Comparison of ENCODE assay signal across 14 cellular contexts in the genomic region with DNA sequence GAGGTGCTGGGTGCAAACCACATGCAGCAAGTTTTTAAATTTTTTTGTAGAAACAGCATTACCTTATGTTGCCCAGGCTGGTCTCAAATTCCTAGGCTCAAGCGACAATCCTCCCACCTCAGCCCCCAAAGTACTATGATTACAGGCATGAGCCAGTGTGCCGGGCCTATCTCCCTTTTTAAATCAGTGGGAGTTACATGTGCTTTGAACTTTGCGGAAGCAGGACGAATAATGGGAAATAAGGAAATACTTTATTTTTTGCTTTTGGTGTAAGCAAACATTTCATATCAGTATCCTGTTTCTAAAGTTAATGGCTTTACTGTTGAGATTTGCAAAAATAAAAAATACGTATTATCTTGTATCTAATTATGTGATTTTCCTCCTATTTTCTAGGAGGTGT. TPM values are rescaled to one million over a fixed set of nuclear protein-coding genes. Genes with fewer than 3 reads are reported as not detected.
DNase-seq lines count a peak whose midpoint lies in the region; ATAC-seq and TF ChIP-seq lines count a peak whose summit lies in the region.
"Had no signal": no experiment of that assay in that cellular context is flagged by ENCODE, and none has a peak within 500 bp of the region (broad histone marks: within the 10 kb centered on the region; RNA-seq: fewer than 3 reads in every experiment).

No MANE protein-coding gene starts in this region.

- H3K27me3 Mint-ChIP-seq in CD4-positive, alpha-beta T cell = no peaks in the 10 kb centered on the region
- H3K27me3 Mint-ChIP-seq in naive thymus-derived CD4-positive, alpha-beta T cell = no peaks in the 10 kb centered on the region
- no peaks in the 10 kb centered on the region for H3K27me3 Mint-ChIP-seq in progenitor cell of endocrine pancreas
- H3K27me3 Mint-ChIP-seq: B cell; CD4-positive, CD25-positive, alpha-beta regulatory T cell had no signal

- H3K27ac ChIP-seq in CD4-positive, alpha-beta T cell (ENCODE audit: low read depth, low read length) = no peak overlapping the region
- H3K27ac ChIP-seq in esophagus muscularis mucosa (replicated peaks in 1 of 4) (peak overlapping the region in 3 of 4 donors; percentile 8 to 100 (median 58)), stomach (peak overlapping the region in 4 of 5 donors; percentile 31 to 61 (median 38))
- H3K27ac ChIP-seq in naive thymus-derived CD4-positive, alpha-beta T cell (ENCODE audit: low read depth, low read length) = no peak overlapping the region
- H3K27ac ChIP-seq: GM23248 had no signal

- TF ChIP-seq EP300 in esophagus muscularis mucosa (IDR thresholded peaks at IDR 0.05) = no peak
- TF ChIP-seq EP300 in stomach (IDR thresholded peaks at IDR 0.05) = no peak

- no peak overlapping the region for H3K4me3 ChIP-seq in esophagus muscularis mucosa
- no peak overlapping the region for H3K4me3 ChIP-seq in mucosa of descending colon
- H3K4me3 ChIP-seq in stomach = no peak overlapping the region
- H3K4me3 ChIP-seq in naive thymus-derived CD4-positive, alpha-beta T cell (ENCODE audit: low read length) = no peak overlapping the region
- H3K4me3 ChIP-seq: GM23248, HAP-1 had no signal

- peaks cover 80% of the 10 kb centered on the region for H3K4me1 Mint-ChIP-seq in CD4-positive, alpha-beta T cell (ENCODE audit: low read depth)
- peaks cover 28 to 81% (median 74%) of the 10 kb centered on the region in 7 donors for H3K4me1 Mint-ChIP-seq in naive thymus-derived CD4-positive, alpha-beta T cell
- H3K4me1 Mint-ChIP-seq in progenitor cell of endocrine pancreas (ENCODE audit: low read depth) = peaks cover 34% of the 10 kb centered on the region

- peaks cover 61 to 84% (median 77%) of the 10 kb centered on the region in 4 donors for H3K4me1 ChIP-seq in esophagus muscularis mucosa
- peaks cover 14% of the 10 kb centered on the region for H3K4me1 ChIP-seq in mucosa of descending colon (ENCODE audit: low read depth)
- H3K4me1 ChIP-seq in stomach = peaks cover 30 to 95% (median 60%) of the 10 kb centered on the region in 4 donors
- H3K4me1 ChIP-seq in naive thymus-derived CD4-positive, alpha-beta T cell (ENCODE audit: control insufficient read depth in 2 of 2, insufficient read depth in 2 of 2, low read length in 2 of 2) = peaks cover 13 to 25% of the 10 kb centered on the region in 2 donors

- no peak for DNase-seq in CD4-positive, alpha-beta T cell
- DNase-seq in esophagus muscularis mucosa (ENCODE audit: extremely low spot score) = no peak
- DNase-seq in mucosa of descending colon = no peak
- no peak for DNase-seq in stomach
- DNase-seq in NCI-H82 (lab: John Stamatoyannopoulos, UW) = no peak
- DNase-seq in naive thymus-derived CD4-positive, alpha-beta T cell = no peak
- no peak for DNase-seq in progenitor cell of endocrine pancreas (ENCODE audit: low spot score, unreplicated experiment)
- DNase-seq: C1 segment of cervical spinal cord; Caco-2; CD4-positive, CD25-positive, alpha-beta regulatory T cell; GM23248; IMR-90 had no signal

- peaks cover 63% of the 10 kb centered on the region for H3K36me3 Mint-ChIP-seq in CD4-positive, alpha-beta T cell (ENCODE audit: low read depth)
- H3K36me3 Mint-ChIP-seq in naive thymus-derived CD4-positive, alpha-beta T cell = peaks cover 0 to 38% (median 12%) of the 10 kb centered on the region in 5 donors
- peaks cover 17% of the 10 kb centered on the region for H3K36me3 Mint-ChIP-seq in progenitor cell of endocrine pancreas (ENCODE audit: insufficient read depth)

- ATAC-seq in CD4-positive, alpha-beta T cell (ENCODE audit: poor library complexity) = no peak
- peak; percentile 51 for ATAC-seq in mucosa of descending colon
- ATAC-seq in naive thymus-derived CD4-positive, alpha-beta T cell = no peak

- no peaks in the 10 kb centered on the region for H3K9me3 ChIP-seq in CD4-positive, alpha-beta T cell (ENCODE audit: control insufficient read depth, low read length)
- no peaks in the 10 kb centered on the region for H3K9me3 ChIP-seq in esophagus muscularis mucosa
- no peaks in the 10 kb centered on the region for H3K9me3 ChIP-seq in mucosa of descending colon
- H3K9me3 ChIP-seq in stomach = no peaks in the 10 kb centered on the region
- H3K9me3 ChIP-seq in naive thymus-derived CD4-positive, alpha-beta T cell (ENCODE audit: control insufficient read depth in 2 of 3, low read length in 3 of 3) = no peaks in the 10 kb centered on the region
- H3K9me3 ChIP-seq: Caco-2, HAP-1 had no signal

- POLR2A ChIA-PET in CD4-positive, alpha-beta T cell (lab: Charles Lee) = interaction anchor here (0.6 to 2.4 kb wide), 2 partner anchors 37 to 492 kb away, joined by 3 to 13 read pairs; partner anchors contain the start of genes NKIRAS1 and RPL15
- POLR2A ChIA-PET in naive thymus-derived CD4-positive, alpha-beta T cell (lab: Charles Lee) = interaction anchor here (2.2 kb wide), 1 partner anchor 38 kb away, joined by 8 read pairs; the partner anchor contains the start of genes NKIRAS1 and RPL15

- H3K27ac Mint-ChIP-seq in CD4-positive, alpha-beta T cell = peak overlapping the region; percentile 12
- peak overlapping the region in 1 of 9 donors; percentile 10 for H3K27ac Mint-ChIP-seq in naive thymus-derived CD4-positive, alpha-beta T cell
- no peak overlapping the region for H3K27ac Mint-ChIP-seq in progenitor cell of endocrine pancreas
- H3K27ac Mint-ChIP-seq: CD4-positive, CD25-positive, alpha-beta regulatory T cell had no signal

- CTCF ChIA-PET in CD4-positive, alpha-beta T cell (lab: Charles Lee) = no interaction called here
- CTCF ChIA-PET in naive thymus-derived CD4-positive, alpha-beta T cell (lab: Charles Lee) = no interaction called here

- TF ChIP-seq POLR2A in esophagus muscularis mucosa (IDR thresholded peaks at IDR 0.05; ENCODE audit: low read depth) (no peak), stomach (IDR thresholded peaks at IDR 0.05) (no peak)

- TF ChIP-seq CTCF in CD4-positive, alpha-beta T cell (IDR thresholded peaks at IDR 0.05) = no peak
- no peak for TF ChIP-seq CTCF in esophagus muscularis mucosa (IDR thresholded peaks at IDR 0.05)
- no peak for TF ChIP-seq CTCF in mucosa of descending colon (IDR thresholded peaks at IDR 0.05)
- TF ChIP-seq CTCF in stomach (IDR thresholded peaks at IDR 0.05) = no peak
- no peak for TF ChIP-seq CTCF in progenitor cell of endocrine pancreas (IDR thresholded peaks at IDR 0.05; ENCODE audit: unreplicated experiment)

- no peak overlapping the region for H3K4me3 Mint-ChIP-seq in CD4-positive, alpha-beta T cell
- peak overlapping the region in 1 of 10 donors; percentile 58 for H3K4me3 Mint-ChIP-seq in naive thymus-derived CD4-positive, alpha-beta T cell
- no peak overlapping the region for H3K4me3 Mint-ChIP-seq in progenitor cell of endocrine pancreas (ENCODE audit: low read depth)

- H3K27me3 ChIP-seq in CD4-positive, alpha-beta T cell (ENCODE audit: control insufficient read depth, insufficient read depth, low read length) = no peaks in the 10 kb centered on the region
- no peaks in the 10 kb centered on the region for H3K27me3 ChIP-seq in esophagus muscularis mucosa
- no peaks in the 10 kb centered on the region for H3K27me3 ChIP-seq in stomach
- no peaks in the 10 kb centered on the region for H3K27me3 ChIP-seq in naive thymus-derived CD4-positive, alpha-beta T cell (ENCODE audit: control insufficient read depth in 2 of 2, insufficient read depth in 2 of 2, low read length in 2 of 2)

- H3K9me3 Mint-ChIP-seq in CD4-positive, alpha-beta T cell = no peaks in the 10 kb centered on the region
- H3K9me3 Mint-ChIP-seq in naive thymus-derived CD4-positive, alpha-beta T cell = no peaks in the 10 kb centered on the region
- H3K9me3 Mint-ChIP-seq in progenitor cell of endocrine pancreas (ENCODE audit: low read depth) = no peaks in the 10 kb centered on the region
- H3K9me3 Mint-ChIP-seq: CD4-positive, CD25-positive, alpha-beta regulatory T cell had no signal

- 82% methylated on average over 5 of the region's 5 CpGs for WGBS in esophagus muscularis mucosa
- 29 to 60% (median 48%) methylated on average over 5 of the region's 5 CpGs for WGBS in stomach, 5 donors

- H3K36me3 ChIP-seq in esophagus muscularis mucosa (peaks cover 0 to 22% (median 4%) of the 10 kb centered on the region in 4 donors), mucosa of descending colon (ENCODE audit: low read depth) (no peaks in the 10 kb centered on the region), stomach (peaks cover 0 to 29% (median 7%) of the 10 kb centered on the region in 4 donors)
- H3K36me3 ChIP-seq in naive thymus-derived CD4-positive, alpha-beta T cell (ENCODE audit: control insufficient read depth in 2 of 3, insufficient read depth in 3 of 3, low read length in 3 of 3) = peaks cover 0 to 11% (median 0%) of the 10 kb centered on the region in 3 experiments

- intact Hi-C loops in CD4-positive, alpha-beta T cell (cut with DNase I, micrococcal nuclease) = no loop called here
- intact Hi-C loops in esophagus muscularis mucosa (cut with DNase I) (no loop called here), mucosa of descending colon (cut with DNase I, micrococcal nuclease) (no loop called here), stomach (cut with DNase I; ENCODE audit: low total_unique reads) (no loop called here)
- intact Hi-C loops in naive thymus-derived CD4-positive, alpha-beta T cell (cut with micrococcal nuclease) = no loop called here

RNA-seq across cellular contexts. Expression of gene NR1D2, which starts 9.1 kb away (rescaled TPM):
- total RNA-seq in CD4-positive, alpha-beta T cell = 100 to 1,000 TPM; 111 to 113 TPM
- 10 to 100 TPM; 34.4 to 42.4 (median 38.0) TPM for total RNA-seq in esophagus muscularis mucosa
- 10 to 100 TPM; 16.5 to 37.8 (median 28.5) TPM for total RNA-seq in mucosa of descending colon
- 100 to 1,000 TPM in 1 of 5 donors, 10 to 100 TPM in 3, 1 to 10 TPM in 1; 9.8 to 105 (median 35.1) TPM for total RNA-seq in stomach
- polyA plus RNA-seq in stomach = 10 to 100 TPM in 1 of 3 donors, 1 to 10 TPM in 2; 5.5 to 23.2 (median 9.1) TPM
- total RNA-seq in naive thymus-derived CD4-positive, alpha-beta T cell = 10 to 100 TPM in 4 of 5 experiments, 1 to 10 TPM in 1; 6.7 to 97.7 (median 53.0) TPM
- polyA plus RNA-seq in naive thymus-derived CD4-positive, alpha-beta T cell = 10 to 100 TPM; 25.2 to 53.4 TPM
- total RNA-seq in progenitor cell of endocrine pancreas = 14.9 TPM in 2 replicates

RNA-seq across cellular contexts. Expression of gene RPL15, which starts 37.2 kb away (rescaled TPM):
- 1,000 to 10,000 TPM; 2,331 to 2,343 TPM for total RNA-seq in CD4-positive, alpha-beta T cell
- 1,000 to 10,000 TPM; 1,759 to 2,538 (median 2,309) TPM for total RNA-seq in esophagus muscularis mucosa
- 1,000 to 10,000 TPM; 1,277 to 1,409 (median 1,319) TPM for total RNA-seq in mucosa of descending colon
- 1,000 to 10,000 TPM in 4 of 5 donors, 100 to 1,000 TPM in 1; 121 to 3,139 (median 1,087) TPM for total RNA-seq in stomach
- 1,000 to 10,000 TPM; 3,661 to 4,768 (median 4,326) TPM for polyA plus RNA-seq in stomach
- total RNA-seq in naive thymus-derived CD4-positive, alpha-beta T cell = 1,000 to 10,000 TPM; 1,489 to 2,250 (median 2,129) TPM
- 1,000 to 10,000 TPM; 5,933 to 6,097 TPM for polyA plus RNA-seq in naive thymus-derived CD4-positive, alpha-beta T cell
- 1,859 and 1,922 TPM in 2 replicates for total RNA-seq in progenitor cell of endocrine pancreas

RNA-seq across cellular contexts. Expression of gene NKIRAS1, which starts 37.4 kb away (rescaled TPM):
- total RNA-seq in CD4-positive, alpha-beta T cell = 1 to 10 TPM; 3.2 to 3.8 TPM
- total RNA-seq in esophagus muscularis mucosa (10 to 100 TPM; 23.4 to 29.4 (median 26.8) TPM), mucosa of descending colon (10 to 100 TPM in 1 of 3 donors, 1 to 10 TPM in 2; 3.5 to 15.0 (median 5.3) TPM), stomach (10 to 100 TPM in 2 of 5 donors, 1 to 10 TPM in 1, under 1 TPM in 1, not detected in 1; 0.87 to 18.3 (median 8.9) TPM), progenitor cell of endocrine pancreas (8.5 and 9.5 TPM in 2 replicates)
- polyA plus RNA-seq in stomach = 1 to 10 TPM; 5.9 to 9.6 (median 7.6) TPM
- 1 to 10 TPM; 2.2 to 6.4 (median 3.2) TPM for total RNA-seq in naive thymus-derived CD4-positive, alpha-beta T cell
- 1 to 10 TPM; 3.6 to 4.3 TPM for polyA plus RNA-seq in naive thymus-derived CD4-positive, alpha-beta T cell

Comparison
In these comparisons a context has a peak if more than half of its experiments do, and no peak if none do; other contexts are left out.
1. H3K27ac ChIP-seq: peak in esophagus muscularis mucosa (3 of 4) and stomach (4 of 5); none in CD4-positive, alpha-beta T cell (single experiment) and naive thymus-derived CD4-positive, alpha-beta T cell (single experiment).